ENCODE assay signal across 8 cellular contexts in the genomic region with DNA sequence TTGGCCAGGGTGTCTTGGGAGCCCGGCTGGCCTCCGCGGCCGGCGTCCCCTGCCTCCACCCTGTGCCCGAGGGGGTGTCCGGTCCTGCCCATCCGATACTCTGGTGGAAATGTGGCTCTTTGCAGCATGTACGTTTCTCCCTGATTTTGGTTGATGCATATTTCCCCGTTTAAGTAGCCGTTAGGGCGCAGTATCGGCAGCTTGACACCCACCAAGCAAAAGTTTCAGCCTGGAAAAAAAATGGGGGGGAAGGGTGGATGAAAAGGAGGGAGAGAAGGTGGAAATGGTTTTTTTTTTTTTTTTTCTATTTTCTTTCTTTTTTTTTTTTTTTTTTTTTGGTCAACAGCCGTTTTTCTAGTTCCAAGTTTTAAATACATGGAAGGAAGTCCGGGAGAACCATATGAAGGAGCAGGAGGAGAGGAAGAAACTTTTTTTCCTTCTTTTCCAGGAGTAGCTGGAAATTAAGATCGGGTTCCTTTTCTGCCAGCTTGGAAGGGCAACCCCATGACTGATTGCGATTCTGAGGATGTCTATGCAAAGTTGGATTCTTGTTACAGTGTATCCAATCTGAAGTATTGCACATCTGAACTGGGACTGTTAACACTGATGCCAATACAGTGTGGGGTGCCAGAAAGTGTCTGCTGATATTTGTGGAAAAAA. TPM values are rescaled to one million over a fixed set of nuclear protein-coding genes. Genes with fewer than 3 reads are reported as not detected.
DNase-seq lines count a peak whose midpoint lies in the region; ATAC-seq, FAIRE-seq and TF ChIP-seq lines count a peak whose summit lies in the region.

No MANE protein-coding gene starts in this region.

- POLR2A ChIA-PET in T-cell (lab: Charles Lee) = interaction anchor here (0.5 to 1.1 kb wide), 5 partner anchors 30 to 1883 kb away, joined by 3 to 10 read pairs (median 4); no protein-coding TSS in a partner anchor

- DNase-seq in activated naive CD4-positive, alpha-beta T cell treated with Interleukin-2 at 50 U/mL for 16 hours = no peak
- DNase-seq in T-cell (no peak), fibroblast of gingiva (ENCODE audit: low read depth) (peak; percentile 42), pancreas (no peak), RCC 7860 (ENCODE audit: low spot score) (no peak), D341Med (ENCODE audit: low spot score) (no peak)

- 5 to 10% methylated on average over 17 of the region's 17 CpGs for WGBS in pancreas, 2 donors

- no peak for TF ChIP-seq CTCF in pancreas (IDR thresholded peaks at IDR 0.05)

- H3K27me3 ChIP-seq in pancreas = no peaks in the 10 kb centered on the region

- CTCF ChIA-PET in T-cell (lab: Charles Lee) = interaction anchor here (0.6 to 3.7 kb wide), 11 partner anchors 46 to 431 kb away, joined by 3 to 33 read pairs (median 5); no protein-coding TSS in a partner anchor

- H3K4me3 Mint-ChIP-seq in activated naive CD4-positive, alpha-beta T cell treated with anti-CD3 and anti-CD28 coated beads, Interleukin-2, amount 50 U/mL, for 24 hours = peak overlapping the region; percentile 93
- peak overlapping the region; percentile 96 to 99 (median 98) for H3K4me3 Mint-ChIP-seq in T-cell

- H3K4me1 Mint-ChIP-seq in activated naive CD4-positive, alpha-beta T cell treated with anti-CD3 and anti-CD28 coated beads, Interleukin-2, amount 50 U/mL, for 24 hours = peaks cover 58% of the 10 kb centered on the region
- H3K4me1 Mint-ChIP-seq in T-cell = peaks cover 52 to 60% (median 58%) of the 10 kb centered on the region in 3 donors

- peak overlapping the region; percentile 92 for H3K27ac Mint-ChIP-seq in activated naive CD4-positive, alpha-beta T cell treated with anti-CD3 and anti-CD28 coated beads, Interleukin-2, amount 50 U/mL, for 24 hours
- peak overlapping the region; percentile 92 for H3K27ac Mint-ChIP-seq in T-cell

- ATAC-seq in T-cell (replicated peaks in 1 of 4) (no peak), pancreas (no peak), HG03196 (IDR thresholded peaks at IDR 0.05; ENCODE audit: unreplicated experiment) (no peak)

- H3K27me3 Mint-ChIP-seq in activated naive CD4-positive, alpha-beta T cell treated with anti-CD3 and anti-CD28 coated beads, Interleukin-2, amount 50 U/mL, for 24 hours = no peaks in the 10 kb centered on the region
- no peaks in the 10 kb centered on the region for H3K27me3 Mint-ChIP-seq in T-cell

- H3K36me3 ChIP-seq in pancreas = no peaks in the 10 kb centered on the region

- H3K4me1 ChIP-seq in pancreas = peaks cover 6 to 16% (median 13%) of the 10 kb centered on the region in 3 donors

- intact Hi-C loops in pancreas (cut with DNase I) = no loop called here

- no peaks in the 10 kb centered on the region for H3K9me3 Mint-ChIP-seq in activated naive CD4-positive, alpha-beta T cell treated with anti-CD3 and anti-CD28 coated beads, Interleukin-2, amount 50 U/mL, for 24 hours
- no peaks in the 10 kb centered on the region for H3K9me3 Mint-ChIP-seq in T-cell

- peaks cover 2% of the 10 kb centered on the region for H3K36me3 Mint-ChIP-seq in activated naive CD4-positive, alpha-beta T cell treated with anti-CD3 and anti-CD28 coated beads, Interleukin-2, amount 50 U/mL, for 24 hours
- peaks cover 6% of the 10 kb centered on the region for H3K36me3 Mint-ChIP-seq in T-cell

- no peak for FAIRE-seq in pancreas (lab: Jason Lieb, UNC)
- FAIRE-seq in RCC 7860 (lab: Jason Lieb, UNC) = no peak

- H3K9me3 ChIP-seq in pancreas = no peaks in the 10 kb centered on the region

- H3K4me3 ChIP-seq in pancreas = peak overlapping the region; percentile 80 to 93 (median 91)

- peak overlapping the region in 3 of 4 donors; percentile 90 to 97 (median 96) for H3K27ac ChIP-seq in pancreas

RNA-seq across cellular contexts. Expression of a gene that starts 1.5 kb away (rescaled TPM):
- total RNA-seq in T-cell (10 to 100 TPM; 16.3 to 35.8 (median 28.1) TPM), pancreas (1 to 10 TPM; 2.1 to 7.9 (median 3.4) TPM)
- polyA plus RNA-seq in pancreas = 1 to 10 TPM; 1.6 to 2.1 TPM
